1 cellular context compared by ENCODE assay signal in genomic region chr7:73377413-73378200, GRCh38.
TF ChIP-seq lines count a peak whose summit lies in the region.

No MANE protein-coding gene starts in this region.

TF ChIP-seq in GM23338, 12 proteins besides CTCF, POLR2A, EP300 and RAD21:
- peak; percentile 50 for TF ChIP-seq EZH2 (IDR thresholded peaks at IDR 0.05; ENCODE audit: low read depth, unreplicated experiment)
TF ChIP-seq in GM23338: peak in this region for 1; not testable (repeated sequence) for 11.
